In genomic region chr1:247332215-247332900, GRCh38 we compare ENCODE assay signal across 8 cellular contexts. TPM values are rescaled to one million over a fixed set of nuclear protein-coding genes. Genes with fewer than 3 reads are reported as not detected.
DNase-seq lines count a peak whose midpoint lies in the region; ATAC-seq and TF ChIP-seq lines count a peak whose summit lies in the region.

No MANE protein-coding gene starts in this region.

- POLR2A ChIA-PET in PC-3 (lab: Charles Lee; ENCODE audit: unreplicated experiment): interaction anchor here (0.7 kb wide), 1 partner anchor 1617 kb away, joined by 3 read pairs; no protein-coding TSS in a partner anchor

- no TSS peak for BruUV-seq in PC-3 (replicated peaks; lab: Mats Ljungman, UMichigan)

- H3K4me1 ChIP-seq in BE2C: peaks cover 9% of the 10 kb centered on the region
- peaks cover 55% of the 10 kb centered on the region for H3K4me1 ChIP-seq in PC-3 (ENCODE audit: insufficient read depth, low read length)
- H3K4me1 ChIP-seq in osteoblast (ENCODE audit: insufficient read depth, low read length): peaks cover 26% of the 10 kb centered on the region
- peaks cover 16 to 28% (median 22%) of the 10 kb centered on the region in 4 donors for H3K4me1 ChIP-seq in upper lobe of left lung

- intact Hi-C loops in PC-3 (cut with micrococcal nuclease): loop anchor here (5.0 kb wide), 1 partner anchor 220 kb away; no protein-coding TSS in a partner anchor

- H3K79me2 ChIP-seq in PC-3 (ENCODE audit: low read length): peaks cover 96% of the 10 kb centered on the region
- peaks cover 64% of the 10 kb centered on the region for H3K79me2 ChIP-seq in osteoblast (ENCODE audit: insufficient read depth, low read length)

- no peaks in the 10 kb centered on the region for H3F3A ChIP-seq in PC-3 (ENCODE audit: low read length, unreplicated experiment)

- peak; percentile 70 for DNase-seq in BE2C
- peak; percentile 72 for DNase-seq in PC-3
- peak; percentile 34 for DNase-seq in activated gamma-delta T cell (lab: John Stamatoyannopoulos, UW)
- DNase-seq in foreskin melanocyte: peak; percentile 24
- peak; percentile 97 for DNase-seq in osteoblast (ENCODE audit: insufficient read length, low spot score, missing footprints)
- DNase-seq in upper lobe of left lung: peak; percentile 45 to 92

- peak overlapping the region; percentile 90 for H3K4me3 ChIP-seq in BE2C (ENCODE audit: low read depth, low read length)
- peak overlapping the region; percentile 88 for H3K4me3 ChIP-seq in PC-3 (ENCODE audit: low read length)
- peak overlapping the region; percentile 86 for H3K4me3 ChIP-seq in osteoblast (ENCODE audit: insufficient read depth, low read length)
- H3K4me3 ChIP-seq in upper lobe of left lung: peak overlapping the region; percentile 93 to 99 (median 97)

- 9 to 22% methylated on average over 18 to 30 of the region's 53 CpGs for WGBS in upper lobe of left lung, 2 donors

- TF ChIP-seq CTCF in BE2C (IDR thresholded peaks at IDR 0.05; ENCODE audit: low read depth, low read length) (no peak), PC-3 (conservative IDR thresholded peaks at IDR 0.05; ENCODE audit: low read depth, low read length) (peak; percentile 33), osteoblast (IDR thresholded peaks at IDR 0.05; ENCODE audit: extremely low read depth, low read depth, low read length) (no peak), upper lobe of left lung (IDR thresholded peaks at IDR 0.05) (no peak)

- peak overlapping the region; percentile 95 for H3K9ac ChIP-seq in PC-3 (ENCODE audit: low read length)

- H4K20me1 ChIP-seq in PC-3 (ENCODE audit: low read length) (peaks cover 5% of the 10 kb centered on the region; the same call in 1 of the 2 replicates), osteoblast (ENCODE audit: insufficient read depth, low read length) (peaks cover 32% of the 10 kb centered on the region)

- H3K4me2 ChIP-seq in PC-3 (ENCODE audit: low read length): peak overlapping the region; percentile 99
- H3K4me2 ChIP-seq in osteoblast (ENCODE audit: insufficient read depth, low read length): peak overlapping the region; percentile 95

- no peaks in the 10 kb centered on the region for H3K9me2 ChIP-seq in PC-3 (replicated peaks; ENCODE audit: low read length)

- no peak for TF ChIP-seq POLR2A in upper lobe of left lung (IDR thresholded peaks at IDR 0.05)

- TF ChIP-seq EP300 in upper lobe of left lung (IDR thresholded peaks at IDR 0.05): no peak

- CTCF ChIA-PET in PC-3 (lab: Charles Lee): interaction anchor here (0.6 kb wide), 1 partner anchor 58 kb away, joined by 5 read pairs; no protein-coding TSS in a partner anchor

- peaks cover 37% of the 10 kb centered on the region for H3K36me3 ChIP-seq in BE2C
- H3K36me3 ChIP-seq in PC-3 (ENCODE audit: low read depth, low read length): peaks cover 23% of the 10 kb centered on the region
- peaks cover 36% of the 10 kb centered on the region for H3K36me3 ChIP-seq in osteoblast (ENCODE audit: insufficient read depth, low read length)
- peaks cover 2 to 27% (median 18%) of the 10 kb centered on the region in 4 donors for H3K36me3 ChIP-seq in upper lobe of left lung

- H2AFZ ChIP-seq in PC-3 (ENCODE audit: low read length) (peak overlapping the region; percentile 86), osteoblast (ENCODE audit: low read length) (peak overlapping the region; percentile 80)

- H3K9me3 ChIP-seq in BE2C (no peaks in the 10 kb centered on the region), PC-3 (ENCODE audit: low read length) (no peaks in the 10 kb centered on the region), osteoblast (ENCODE audit: low read depth, low read length) (no peaks in the 10 kb centered on the region), upper lobe of left lung (no peaks in the 10 kb centered on the region)

- ATAC-seq in GM18868 (IDR thresholded peaks at IDR 0.05; ENCODE audit: unreplicated experiment): peak; percentile 36
- peak; percentile 43 for ATAC-seq in HG03066 (IDR thresholded peaks at IDR 0.05; ENCODE audit: low read depth, unreplicated experiment)
- peak; percentile 40 for ATAC-seq in PC-3
- ATAC-seq in upper lobe of left lung (ENCODE audit: low FRiP score in 2 of 2): peak in 1 of 2 donors; percentile 65

- H3K27me3 ChIP-seq in BE2C (no peaks in the 10 kb centered on the region), PC-3 (ENCODE audit: low read length) (no peaks in the 10 kb centered on the region), osteoblast (ENCODE audit: insufficient read depth, low read length) (no peaks in the 10 kb centered on the region), upper lobe of left lung (no peaks in the 10 kb centered on the region)

- peak overlapping the region; percentile 47 for H3K27ac ChIP-seq in PC-3 (ENCODE audit: low read length)
- peak overlapping the region; percentile 64 for H3K27ac ChIP-seq in osteoblast (ENCODE audit: low read depth, low read length)
- H3K27ac ChIP-seq in upper lobe of left lung: peak overlapping the region; percentile 90 to 94 (median 90)

RNA-seq across cellular contexts. Expression of gene ZNF496, which starts 0.7 kb away (rescaled TPM):
- 57.8 TPM for polyA plus RNA-seq in BE2C (2012; ENCODE audit: insufficient read depth, insufficient read length, low read depth)
- total RNA-seq in PC-3 (2014; rRNA removed): 79.4 and 103 TPM in 2 replicates
- total RNA-seq in osteoblast: 27.7 and 29.3 TPM in 2 replicates
- total RNA-seq in upper lobe of left lung: 10 to 100 TPM; 20.8 to 59.7 (median 27.2) TPM

Comparison
In these comparisons a context has a peak if more than half of its experiments do, and no peak if none do; other contexts are left out.
1. DNase-seq: peak in every context shown above with its lines; median percentile 97 in osteoblast; 72 in PC-3; 70 in BE2C; 68 in upper lobe of left lung; 34 in activated gamma-delta T cell; 24 in foreskin melanocyte.